9 cellular contexts compared by ENCODE assay signal in the genomic region with DNA sequence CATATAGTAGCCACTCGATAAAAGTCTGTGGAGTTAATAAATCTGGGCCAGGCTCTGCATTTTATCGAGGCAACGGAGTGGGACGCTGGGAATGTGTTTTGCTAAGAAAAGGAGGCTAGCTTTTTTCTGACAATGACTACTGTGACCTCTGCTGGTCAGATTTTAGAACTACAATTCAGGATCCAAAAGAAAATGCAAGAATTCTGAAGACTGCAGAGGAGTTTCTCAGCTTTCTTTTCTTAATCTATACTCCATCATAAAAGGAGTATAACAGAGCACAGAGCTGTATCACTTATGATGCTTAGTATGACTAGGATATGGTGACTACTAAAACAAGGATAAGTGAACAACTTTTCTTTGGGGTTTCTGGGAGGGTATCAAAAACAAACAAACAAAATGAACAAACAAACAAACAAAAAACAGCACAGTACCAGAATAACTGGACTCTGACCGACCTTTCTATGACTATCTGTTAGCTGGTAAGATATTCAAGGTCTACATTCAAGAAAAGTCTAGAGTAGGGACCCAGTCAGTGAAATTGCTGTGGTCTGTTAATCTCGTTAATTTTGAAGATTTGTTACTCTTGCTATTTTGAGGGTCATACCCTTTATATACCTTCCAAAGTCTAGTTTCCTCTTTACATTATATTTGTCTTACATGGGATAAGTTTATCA. TPM values are rescaled to one million over a fixed set of nuclear protein-coding genes. Genes with fewer than 3 reads are reported as not detected.
A peak's percentile ranks its signal among the peaks of the same experiment; 100 is the strongest.
DNase-seq lines count a peak whose midpoint lies in the region; ATAC-seq and TF ChIP-seq lines count a peak whose summit lies in the region.
"Had no signal": no experiment of that assay in that cellular context is flagged by ENCODE, and none has a peak within 500 bp of the region (broad histone marks: within the 10 kb centered on the region; RNA-seq: fewer than 3 reads in every experiment).

No MANE protein-coding gene starts in this region.

- ATAC-seq in left cardiac atrium (peak; percentile 23 to 44), GM21529 (IDR thresholded peaks at IDR 0.05; ENCODE audit: unreplicated experiment) (no peak), GM19324 (IDR thresholded peaks at IDR 0.05; ENCODE audit: low FRiP score, unreplicated experiment) (no peak)

- WGBS in sigmoid colon, 2 donors, result 16 to 27% methylated on average over 6 of the region's 6 CpGs

- intact Hi-C loops in left cardiac atrium (cut with DNase I), result loop anchor here in 1 of 2 donors (5.0 to 10.0 kb wide), 4 partner anchors 151 to 1734 kb away; no protein-coding TSS in a partner anchor
- intact Hi-C loops in sigmoid colon (cut with DNase I), result loop anchor here (5.0 to 10.0 kb wide), 2 partner anchors 151 to 366 kb away; no protein-coding TSS in a partner anchor

- peak; percentile 69 for TF ChIP-seq CTCF in GM13977 (IDR thresholded peaks at IDR 0.05; ENCODE audit: extremely low read depth, insufficient read depth, missing control alignments)
- peak; percentile 55 for TF ChIP-seq CTCF in WERI-Rb-1 (IDR thresholded peaks at IDR 0.05; ENCODE audit: low read depth, low read length)
- TF ChIP-seq CTCF in sigmoid colon (IDR thresholded peaks at IDR 0.05), result peak; percentile 26 to 83 (median 58)

- H3K27ac ChIP-seq in WERI-Rb-1 (no peak overlapping the region), sigmoid colon (no peak overlapping the region)

- no peak for TF ChIP-seq POLR2A in sigmoid colon (IDR thresholded peaks at IDR 0.05)

- H3K36me3 ChIP-seq in WERI-Rb-1 (no peaks in the 10 kb centered on the region), sigmoid colon (peaks cover 0 to 3% (median 0%) of the 10 kb centered on the region in 4 donors)

- H3K9me3 ChIP-seq in WERI-Rb-1 (ENCODE audit: severe bottlenecking) (no peaks in the 10 kb centered on the region), sigmoid colon (no peaks in the 10 kb centered on the region)

- H3K4me1 ChIP-seq in sigmoid colon, result no peaks in the 10 kb centered on the region

- DNase-seq in AML-193 (lab: John Stamatoyannopoulos, UW) (peak; percentile 26 to 33), GM13977 (ENCODE audit: low spot score) (peak; percentile 39), NCI-H1694 treated with DMSO at 0.1 percent for 48 hours (lab: John Stamatoyannopoulos, UW) (peak; percentile 69), WERI-Rb-1 (peak; percentile 30), left cardiac atrium (no peak), sigmoid colon (no peak)

- H3K4me3 ChIP-seq in WERI-Rb-1 (ENCODE audit: low read depth, low read length) (no peak overlapping the region), sigmoid colon (no peak overlapping the region)

- in situ Hi-C loops in GM13977 (cut with MboI; ENCODE audit: low pct_unique_long_range_greater_than_20kb, low sequenced_read_pairs, unreplicated experiment), result loop anchor here (10.0 to 25.0 kb wide), 2 partner anchors 154 to 306 kb away; no protein-coding TSS in a partner anchor

- no peak for TF ChIP-seq EP300 in sigmoid colon (IDR thresholded peaks at IDR 0.05)

- no peaks in the 10 kb centered on the region for H3K27me3 ChIP-seq in WERI-Rb-1 (ENCODE audit: insufficient read depth, low read depth, severe bottlenecking)
- no peaks in the 10 kb centered on the region for H3K27me3 ChIP-seq in sigmoid colon

RNA-seq across cellular contexts. Expression of a gene that starts 46.2 kb away (rescaled TPM):
- total RNA-seq in left cardiac atrium (not detected), sigmoid colon (under 1 TPM in 2 of 4 donors, not detected in 2; 0.71 to 0.99 TPM)
- not detected for polyA plus RNA-seq in sigmoid colon
- polyA plus RNA-seq: esophagus had no signal

Comparison
In these comparisons a context has a peak if more than half of its experiments do, and no peak if none do; other contexts are left out.
1. DNase-seq: peak in AML-193 (2 of 2), GM13977 (single experiment), NCI-H1694 treated with DMSO at 0.1 percent for 48 hours (single experiment) and WERI-Rb-1 (single experiment); none in left cardiac atrium (single experiment) and sigmoid colon (single experiment).
2. ATAC-seq: peak in left cardiac atrium (2 of 2); none in GM21529 (single experiment) and GM19324 (single experiment).
3. Peak in every context shown above with its lines, with median percentiles within 50 percentile points of each other: CTCF ChIP-seq.